In genomic region chr19:44955500-44956439, GRCh38 we compare ENCODE assay signal across 8 cellular contexts. TPM values are rescaled to one million over a fixed set of nuclear protein-coding genes. Genes with fewer than 3 reads are reported as not detected.
DNase-seq lines count a peak whose midpoint lies in the region; ATAC-seq, FAIRE-seq and TF ChIP-seq lines count a peak whose summit lies in the region.

No MANE protein-coding gene starts in this region.

- H3K9me3 ChIP-seq in CD4-positive, alpha-beta T cell (ENCODE audit: control insufficient read depth, low read length), result no peaks in the 10 kb centered on the region
- H3K9me3 ChIP-seq in H9 (ENCODE audit: control insufficient read depth, low read depth, low read length), result no peaks in the 10 kb centered on the region
- H3K9me3 ChIP-seq in RWPE2 (ENCODE audit: severe bottlenecking), result no peaks in the 10 kb centered on the region

- H4K5ac ChIP-seq in H9 (ENCODE audit: insufficient read length, low read depth, low read length), result no peak overlapping the region

- no peak overlapping the region for H3T11ph ChIP-seq in H9 (ENCODE audit: low read length)

- WGBS in H9 (ENCODE audit: extremely low coverage, insufficient read length, low lambda C conversion rate), result no CpG with 5 or more reads among the region's 40 CpGs

- H3K36me3 ChIP-seq in RWPE2 (ENCODE audit: low read depth), result 0 out of 2 replicates have a peak, but pooled peaks cover 3% of the 10 kb centered on the region

- H3K14ac ChIP-seq in H9 (ENCODE audit: insufficient read depth, low read length), result peak overlapping the region; percentile 22; the same call in 1 of the 2 replicates

- no peak overlapping the region for H4K91ac ChIP-seq in H9 (ENCODE audit: insufficient read length, low read depth, low read length)

- H3K79me1 ChIP-seq in H9 (ENCODE audit: insufficient read depth, low read depth, low read length, poor library complexity, severe bottlenecking), result peaks cover 12% of the 10 kb centered on the region

- H3K4me3 ChIP-seq in RWPE2 (ENCODE audit: severe bottlenecking) (peak overlapping the region; percentile 85), epithelial cell of proximal tubule (ENCODE audit: low read depth, low read length) (peak overlapping the region; percentile 75)

- no peak overlapping the region for H2AK5ac ChIP-seq in H9 (ENCODE audit: insufficient read length, low read length)

- peak; percentile 15 for ATAC-seq in CD4-positive, alpha-beta T cell (ENCODE audit: poor library complexity)
- ATAC-seq in RWPE2 (ENCODE audit: low read depth), result peak; percentile 8

- H2BK5ac ChIP-seq in H9 (ENCODE audit: insufficient read length, low read length), result no peak overlapping the region

- H4K20me1 ChIP-seq in H9 (ENCODE audit: control insufficient read depth, insufficient read depth, insufficient read length), result peaks cover 6% of the 10 kb centered on the region

- intact Hi-C loops in CD4-positive, alpha-beta T cell (cut with DNase I, micrococcal nuclease), result loop anchor here (1.0 to 10.0 kb wide), 6 partner anchors 45 to 909 kb away; partner anchors contain the start of genes CLASRP (in 1 of the 2), FOXA3 (in 1 of the 2), PPP1R37 (in 1 of the 2) and RELB (in 1 of the 2)

- peaks cover 54% of the 10 kb centered on the region for H3K4me1 Mint-ChIP-seq in CD4-positive, alpha-beta T cell (ENCODE audit: low read depth)
- peaks cover 17 to 30% of the 10 kb centered on the region in 2 experiments for H3K4me1 Mint-ChIP-seq in H9
- peaks cover 41% of the 10 kb centered on the region for H3K4me1 Mint-ChIP-seq in neural crest cell

- peaks cover 12% of the 10 kb centered on the region for H3K23me2 ChIP-seq in H9 (ENCODE audit: insufficient read length, low read depth, low read length, poor library complexity, severe bottlenecking)

- POLR2A ChIA-PET in CD4-positive, alpha-beta T cell (lab: Charles Lee), result interaction anchor here (1.8 kb wide), 2 partner anchors 46 to 65 kb away, joined by 8 to 24 read pairs; partner anchors contain the start of genes RELB and TOMM40

- no peak overlapping the region for H3K23ac ChIP-seq in H9 (ENCODE audit: insufficient read length, low read depth, low read length)

- peak overlapping the region; percentile 96 for H3K9ac ChIP-seq in H9 (ENCODE audit: extremely low read depth, insufficient read length, low read length)

- no peak overlapping the region for H2BK12ac ChIP-seq in H9 (ENCODE audit: insufficient read length, low read depth, low read length)

- peak overlapping the region; percentile 80 for H3K27ac ChIP-seq in CD4-positive, alpha-beta T cell (ENCODE audit: low read depth, low read length)
- H3K27ac ChIP-seq in H9 (ENCODE audit: insufficient read length, low read depth, low read length), result no peak overlapping the region
- peak overlapping the region; percentile 69 for H3K27ac ChIP-seq in RWPE2 (ENCODE audit: poor library complexity, severe bottlenecking)

- no peak overlapping the region for H3K4ac ChIP-seq in H9 (ENCODE audit: low read depth, low read length)

- H3K4me1 ChIP-seq in H9 (ENCODE audit: insufficient read depth, low read length) (no peaks in the 10 kb centered on the region), RWPE2 (ENCODE audit: insufficient read depth, poor library complexity, severe bottlenecking) (peaks cover 7% of the 10 kb centered on the region)

- no peak for FAIRE-seq in frontal cortex (lab: Jason Lieb, UNC)

- H2BK15ac ChIP-seq in H9 (ENCODE audit: low read depth, low read length), result no peak overlapping the region

- CTCF ChIA-PET in CD4-positive, alpha-beta T cell (lab: Charles Lee), result interaction anchor here (0.6 to 2.1 kb wide), 3 partner anchors 104 to 243 kb away, joined by 4 to 5 read pairs (median 5); no protein-coding TSS in a partner anchor

- H3K56ac ChIP-seq in H9 (ENCODE audit: insufficient read length, low read depth, low read length), result no peak overlapping the region

- no peaks in the 10 kb centered on the region for H3K9me3 Mint-ChIP-seq in CD4-positive, alpha-beta T cell
- H3K9me3 Mint-ChIP-seq in H9 (no peaks in the 10 kb centered on the region; a peak in 1 of 5 replicates), neural crest cell (no peaks in the 10 kb centered on the region)

- H4K8ac ChIP-seq in H9 (replicated peaks; ENCODE audit: insufficient read length, low read depth, low read length), result no peak overlapping the region

- H3K79me2 ChIP-seq in H9 (ENCODE audit: insufficient read depth, low read length), result peaks cover 35% of the 10 kb centered on the region; the same call in 1 of the 2 replicates

- peaks cover 21% of the 10 kb centered on the region for H3K36me3 Mint-ChIP-seq in CD4-positive, alpha-beta T cell (ENCODE audit: low read depth)
- H3K36me3 Mint-ChIP-seq in H9 (ENCODE audit: insufficient read depth in 1 of 3, low read depth in 3 of 3), result peaks cover 0 to 10% (median 1%) of the 10 kb centered on the region in 3 experiments; a peak in 6 of 7 replicates
- no peaks in the 10 kb centered on the region for H3K36me3 Mint-ChIP-seq in neural crest cell (ENCODE audit: low read depth)

- H2AFZ ChIP-seq in H9 (ENCODE audit: low read length), result no peak overlapping the region

- no peaks in the 10 kb centered on the region for H3K27me3 ChIP-seq in CD4-positive, alpha-beta T cell (ENCODE audit: control insufficient read depth, insufficient read depth, low read length)
- no peaks in the 10 kb centered on the region for H3K27me3 ChIP-seq in H9 (ENCODE audit: insufficient read depth, low read length)
- no peaks in the 10 kb centered on the region for H3K27me3 ChIP-seq in RWPE2 (ENCODE audit: insufficient read depth, poor library complexity, severe bottlenecking)

- H2BK20ac ChIP-seq in H9 (ENCODE audit: low read depth, low read length, poor library complexity, severe bottlenecking), result no peak overlapping the region

- H3K18ac ChIP-seq in H9 (ENCODE audit: insufficient read length, low read depth, low read length), result no peak overlapping the region

- DNase-seq in CD4-positive, alpha-beta T cell, result peak in 1 of 10 experiments; percentile 1
- no peak for DNase-seq in H9
- no peak for DNase-seq in RWPE2 (ENCODE audit: low spot score)
- no peak for DNase-seq in epithelial cell of proximal tubule (ENCODE audit: low read depth)
- DNase-seq in neural crest cell (ENCODE audit: low read depth, low spot score), result no peak
- DNase-seq in frontal cortex (ENCODE audit: low spot score in 2 of 2), result no peak
- DNase-seq in DMS153 treated with DMSO at 0.1 percent for 48 hours (lab: John Stamatoyannopoulos, UW; ENCODE audit: unreplicated experiment), result no peak
- no peak for DNase-seq in foreskin melanocyte

- no peaks in the 10 kb centered on the region for H3K27me3 Mint-ChIP-seq in CD4-positive, alpha-beta T cell
- H3K27me3 Mint-ChIP-seq in H9 (ENCODE audit: low read depth) (peaks cover 2% of the 10 kb centered on the region; the same call in 1 of the 2 replicates), neural crest cell (ENCODE audit: low read depth) (peaks cover 2% of the 10 kb centered on the region)

- TF ChIP-seq CTCF in CD4-positive, alpha-beta T cell (IDR thresholded peaks at IDR 0.05), result no peak
- TF ChIP-seq CTCF in H9 (conservative IDR thresholded peaks at IDR 0.05) (no peak), RWPE2 (IDR thresholded peaks at IDR 0.05; ENCODE audit: poor library complexity, severe bottlenecking) (no peak), epithelial cell of proximal tubule (conservative IDR thresholded peaks at IDR 0.05; ENCODE audit: low read depth, low read length) (no peak), neural crest cell (conservative IDR thresholded peaks at IDR 0.05) (no peak)

- H3K4me3 Mint-ChIP-seq in CD4-positive, alpha-beta T cell, result peak overlapping the region; percentile 96
- H3K4me3 Mint-ChIP-seq in H9 (peak overlapping the region; percentile 97 to 100), neural crest cell (peak overlapping the region; percentile 97)

- peak overlapping the region; percentile 88 for H3K27ac Mint-ChIP-seq in CD4-positive, alpha-beta T cell
- H3K27ac Mint-ChIP-seq in H9 (peak overlapping the region; percentile 62 to 70 (median 68)), neural crest cell (ENCODE audit: unreplicated experiment) (peak overlapping the region; percentile 97)

- H2BK120ac ChIP-seq in H9 (ENCODE audit: low read depth, low read length, poor library complexity, severe bottlenecking), result no peak overlapping the region

- peak overlapping the region; percentile 93 for H3K4me2 ChIP-seq in H9 (ENCODE audit: insufficient read depth, insufficient read length, low read length)

RNA-seq across cellular contexts. Expression of gene CLPTM1, which starts 0.6 kb away (rescaled TPM):
- total RNA-seq in CD4-positive, alpha-beta T cell, result 10 to 100 TPM; 71.0 to 72.7 TPM
- total RNA-seq in H9 (2021) (82.0 and 83.9 TPM in 2 replicates), epithelial cell of proximal tubule (39.6 and 56.3 TPM in 2 replicates), neural crest cell (89.9 and 93.2 TPM in 2 replicates), frontal cortex (35.1 TPM)

RNA-seq across cellular contexts. Expression of gene APOC2, which starts 9.9 kb away (rescaled TPM):
- not detected for total RNA-seq in CD4-positive, alpha-beta T cell
- not detected in 2 replicates for total RNA-seq in H9 (2021)
- not detected in 2 replicates for total RNA-seq in epithelial cell of proximal tubule
- not detected in 2 replicates for total RNA-seq in neural crest cell
- 0.41 TPM for total RNA-seq in frontal cortex

RNA-seq across cellular contexts. Expression of gene APOC4, which starts 13.7 kb away (rescaled TPM):
- total RNA-seq in CD4-positive, alpha-beta T cell, result not detected
- total RNA-seq in H9 (2021), result not detected in 2 replicates
- total RNA-seq in epithelial cell of proximal tubule, result not detected in 2 replicates
- total RNA-seq in neural crest cell, result not detected in 2 replicates
- not detected for total RNA-seq in frontal cortex

RNA-seq across cellular contexts. Expression of gene APOC1, which starts 41.4 kb away (rescaled TPM):
- not detected for total RNA-seq in CD4-positive, alpha-beta T cell
- total RNA-seq in H9 (2021) (77.0 and 78.1 TPM in 2 replicates), epithelial cell of proximal tubule (11.4 and 12.3 TPM in 2 replicates), neural crest cell (24.9 and 25.4 TPM in 2 replicates), frontal cortex (2.9 TPM)

RNA-seq across cellular contexts. Expression of gene RELB, which starts 45.5 kb away (rescaled TPM):
- total RNA-seq in CD4-positive, alpha-beta T cell, result 10 to 100 TPM; 91.6 to 92.5 TPM
- 13.7 and 14.3 TPM in 2 replicates for total RNA-seq in H9 (2021)
- total RNA-seq in epithelial cell of proximal tubule, result 28.3 and 40.2 TPM in 2 replicates
- total RNA-seq in neural crest cell, result 2.9 and 3.1 TPM in 2 replicates
- total RNA-seq in frontal cortex, result 0.41 TPM
